In genomic region chr11:61636676-61637075, GRCh38 we compare ENCODE assay signal across 23 cellular contexts. TPM values are rescaled to one million over a fixed set of nuclear protein-coding genes. Genes with fewer than 3 reads are reported as not detected.
"Had no signal": no experiment of that assay in that cellular context is flagged by ENCODE, and none has a peak within 500 bp of the region (broad histone marks: within the 10 kb centered on the region; RNA-seq: fewer than 3 reads in every experiment).

No MANE protein-coding gene starts in this region.

- ATAC-seq: foreskin keratinocyte; gastroesophageal sphincter; left ventricle myocardium superior; naive thymus-derived CD4-positive, alpha-beta T cell; psoas muscle; right cardiac atrium; stimulated activated memory B cell treated with anti-CD40 and anti-IgM and Interleukin-4, amounts not matched to agents 10 μg/mL and 1 μg/mL and 100 μg/mL, for 72 hours; stimulated activated naive CD8-positive, alpha-beta T cell treated with anti-CD3 and anti-CD28 coated beads, Interleukin-15, Interleukin-2, amounts not matched to agents 100 U/mL and 50 U/mL, for 24 hours had no signal

- H3K9me3 Mint-ChIP-seq: dendritic cell treated with granulocyte-macrophage colony-stimulating factor and Interleukin-4, amounts not matched to agents 40 ng/mL and 50 ng/mL, for 4 days; mesothelial cell of epicardium; naive thymus-derived CD4-positive, alpha-beta T cell; nephron; neural progenitor cell; stimulated activated memory B cell treated with anti-CD40 and anti-IgM and Interleukin-4, amounts not matched to agents 10 μg/mL and 1 μg/mL and 100 μg/mL, for 72 hours had no signal

- H3K4me2 ChIP-seq: neural progenitor cell had no signal

- H3K36me3 ChIP-seq: colonic mucosa, esophagus muscularis mucosa, gastroesophageal sphincter, neural progenitor cell, sigmoid colon, thoracic aorta, tibial nerve, upper lobe of left lung had no signal

- H3K9me3 ChIP-seq: colonic mucosa, esophagus muscularis mucosa, gastroesophageal sphincter, psoas muscle, sigmoid colon, thoracic aorta, tibial nerve, upper lobe of left lung had no signal

- H3K27ac ChIP-seq: colonic mucosa, esophagus muscularis mucosa, foreskin keratinocyte, gastroesophageal sphincter, neural progenitor cell, psoas muscle, sigmoid colon, thoracic aorta, tibial nerve, upper lobe of left lung had no signal

- H3K4me3 ChIP-seq: colonic mucosa, esophagus muscularis mucosa, gastroesophageal sphincter, lung, neural progenitor cell, psoas muscle, sigmoid colon, thoracic aorta, tibial nerve, upper lobe of left lung had no signal

- H3K4me3 Mint-ChIP-seq: dendritic cell treated with granulocyte-macrophage colony-stimulating factor and Interleukin-4, amounts not matched to agents 40 ng/mL and 50 ng/mL, for 4 days; mesothelial cell of epicardium; naive thymus-derived CD4-positive, alpha-beta T cell; nephron; neural progenitor cell; stimulated activated memory B cell treated with anti-CD40 and anti-IgM and Interleukin-4, amounts not matched to agents 10 μg/mL and 1 μg/mL and 100 μg/mL, for 72 hours had no signal

- DNase-seq: colonic mucosa; effector memory CD4-positive, alpha-beta T cell; foreskin keratinocyte; left ventricle myocardium superior; mesenchymal stem cell; naive thymus-derived CD4-positive, alpha-beta T cell; psoas muscle; right cardiac atrium; sigmoid colon; stimulated activated CD4-positive, alpha-beta T cell treated with anti-CD3 and anti-CD28 coated beads, Interleukin-2, amount 100 ng/mL, for 24 hours; stimulated activated CD4-positive, alpha-beta T cell treated with anti-CD3 and anti-CD28 coated beads, Interleukin-4, amount 100 ng/mL, for 24 hours; stimulated activated naive CD8-positive, alpha-beta T cell treated with anti-CD3 and anti-CD28 coated beads, Interleukin-15, Interleukin-2, amounts not matched to agents 100 U/mL and 50 U/mL, for 24 hours; upper lobe of left lung had no signal

- H3K27ac Mint-ChIP-seq: dendritic cell treated with granulocyte-macrophage colony-stimulating factor and Interleukin-4, amounts not matched to agents 40 ng/mL and 50 ng/mL, for 4 days; mesothelial cell of epicardium; nephron; stimulated activated memory B cell treated with anti-CD40 and anti-IgM and Interleukin-4, amounts not matched to agents 10 μg/mL and 1 μg/mL and 100 μg/mL, for 72 hours had no signal

- H2AFZ ChIP-seq: neural progenitor cell had no signal

- H3K9ac ChIP-seq: neural progenitor cell had no signal

- H3K27me3 ChIP-seq: colonic mucosa, neural progenitor cell, upper lobe of left lung had no signal

- H3K4me1 Mint-ChIP-seq: mesothelial cell of epicardium; naive thymus-derived CD4-positive, alpha-beta T cell; stimulated activated memory B cell treated with anti-CD40 and anti-IgM and Interleukin-4, amounts not matched to agents 10 μg/mL and 1 μg/mL and 100 μg/mL, for 72 hours had no signal

- H3K36me3 Mint-ChIP-seq: mesothelial cell of epicardium; naive thymus-derived CD4-positive, alpha-beta T cell; neural progenitor cell; stimulated activated memory B cell treated with anti-CD40 and anti-IgM and Interleukin-4, amounts not matched to agents 10 μg/mL and 1 μg/mL and 100 μg/mL, for 72 hours had no signal

- H3K4me1 ChIP-seq: colonic mucosa, foreskin keratinocyte, psoas muscle had no signal

RNA-seq across cellular contexts. Expression of gene SYT7, which starts 55.8 kb away (rescaled TPM):
- polyA plus RNA-seq: naive thymus-derived CD4-positive, alpha-beta T cell had no signal
